1 cellular context compared by ENCODE assay signal in the genomic region with DNA sequence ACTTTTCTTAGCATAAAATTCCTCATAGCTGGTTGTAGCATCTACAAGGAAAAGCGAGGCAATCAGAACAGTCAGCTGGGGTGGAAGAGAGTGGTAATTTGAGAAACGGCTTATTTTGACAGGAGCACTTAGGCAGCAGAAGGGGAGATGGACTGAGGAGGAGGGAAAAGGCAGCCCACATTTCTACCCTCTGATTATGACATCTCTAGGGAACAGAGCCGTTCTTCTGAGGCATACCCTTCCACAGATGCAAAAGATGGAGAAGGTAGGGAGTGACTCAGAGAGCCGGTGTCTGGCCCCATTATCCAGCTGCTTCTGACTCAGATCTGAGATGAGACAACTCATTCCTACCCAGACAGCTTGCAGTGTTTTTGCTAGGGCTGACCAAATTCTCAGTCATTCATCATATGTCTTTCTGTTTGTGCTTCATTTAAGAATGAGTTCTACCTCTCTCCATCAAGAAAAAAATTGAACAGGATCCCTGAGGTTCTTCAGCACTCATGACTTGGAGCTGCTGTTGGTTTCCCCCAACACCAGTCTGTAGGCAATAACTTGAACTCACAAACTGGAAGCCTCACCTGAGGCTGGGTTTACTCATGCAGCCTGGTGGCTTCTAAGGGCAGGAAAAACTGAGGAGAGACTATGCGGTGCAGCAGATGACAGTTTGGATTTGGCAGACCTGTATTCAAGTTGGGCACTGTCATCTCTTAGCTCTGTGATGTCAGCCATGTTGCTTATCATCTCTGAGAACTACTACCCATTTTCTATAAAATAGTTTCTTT.
TF ChIP-seq lines count a peak whose summit lies in the region.

No MANE protein-coding gene starts in this region.

TF ChIP-seq in IMR-90, 13 proteins besides CTCF, POLR2A, EP300 and RAD21 (continued from another document):
- TF ChIP-seq, protein P1, sequence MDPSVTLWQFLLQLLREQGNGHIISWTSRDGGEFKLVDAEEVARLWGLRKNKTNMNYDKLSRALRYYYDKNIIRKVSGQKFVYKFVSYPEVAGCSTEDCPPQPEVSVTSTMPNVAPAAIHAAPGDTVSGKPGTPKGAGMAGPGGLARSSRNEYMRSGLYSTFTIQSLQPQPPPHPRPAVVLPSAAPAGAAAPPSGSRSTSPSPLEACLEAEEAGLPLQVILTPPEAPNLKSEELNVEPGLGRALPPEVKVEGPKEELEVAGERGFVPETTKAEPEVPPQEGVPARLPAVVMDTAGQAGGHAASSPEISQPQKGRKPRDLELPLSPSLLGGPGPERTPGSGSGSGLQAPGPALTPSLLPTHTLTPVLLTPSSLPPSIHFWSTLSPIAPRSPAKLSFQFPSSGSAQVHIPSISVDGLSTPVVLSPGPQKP (IDR thresholded peaks at IDR 0.05; ENCODE audit: borderline replicate concordance, low read depth, low read length): no peak
- TF ChIP-seq CHD1 (IDR thresholded peaks at IDR 0.05; ENCODE audit: low read depth, low read length): no peak
- peak; percentile 74 for TF ChIP-seq CEBPB (IDR thresholded peaks at IDR 0.05; ENCODE audit: low read depth, low read length)
- TF ChIP-seq NFE2L2 (IDR thresholded peaks at IDR 0.05; ENCODE audit: low read depth, low read length): no peak
